27 cellular contexts compared by ENCODE assay signal in the genomic region with DNA sequence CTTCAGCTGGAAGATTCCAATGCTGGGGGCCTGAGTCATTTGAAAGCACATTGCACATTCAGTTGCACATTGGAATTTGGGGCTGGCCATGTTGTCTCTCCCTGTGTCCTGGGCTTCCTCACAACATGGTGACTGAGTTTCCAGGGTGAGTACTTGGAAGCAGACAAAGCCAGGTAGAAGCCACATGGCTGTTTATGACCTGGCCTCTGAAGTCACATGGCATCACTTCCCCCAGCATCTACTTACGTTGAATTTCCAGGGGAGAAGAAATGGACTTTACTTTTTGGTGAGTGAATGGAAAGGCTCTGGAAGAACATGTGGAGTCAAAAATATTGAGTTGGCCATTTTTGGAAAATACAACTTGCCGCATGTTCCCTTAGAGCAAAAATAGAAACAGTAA.
"Had no signal": no experiment of that assay in that cellular context is flagged by ENCODE, and none has a peak within 500 bp of the region (broad histone marks: within the 10 kb centered on the region; RNA-seq: fewer than 3 reads in every experiment).

No MANE protein-coding gene starts in this region.

- H3K27me3 ChIP-seq: colonic mucosa, esophagus squamous epithelium, foreskin keratinocyte, gastrocnemius medialis had no signal

- H3K4me1 ChIP-seq: colonic mucosa, esophagus squamous epithelium, foreskin keratinocyte, gastrocnemius medialis, gastroesophageal sphincter, heart left ventricle had no signal

- H3K27ac ChIP-seq: colonic mucosa, coronary artery, dorsolateral prefrontal cortex, epithelial cell of prostate, esophagus muscularis mucosa, esophagus squamous epithelium, foreskin keratinocyte, gastrocnemius medialis, gastroesophageal sphincter, heart left ventricle had no signal

- H3K4me3 ChIP-seq: colonic mucosa, coronary artery, dorsolateral prefrontal cortex, esophagus muscularis mucosa, esophagus squamous epithelium, gastrocnemius medialis, gastroesophageal sphincter, heart left ventricle had no signal

- H3K36me3 ChIP-seq: colonic mucosa, esophagus muscularis mucosa, esophagus squamous epithelium, gastrocnemius medialis, gastroesophageal sphincter, heart left ventricle had no signal

- FAIRE-seq: colon, endometrium, endothelial cell of umbilical vein, frontal cortex had no signal

- H3K9me3 ChIP-seq: colonic mucosa, gastrocnemius medialis had no signal

- ATAC-seq: effector memory CD8-positive, alpha-beta T cell; esophagus mucosa; foreskin keratinocyte; gastrocnemius medialis; gastroesophageal sphincter; heart left ventricle had no signal

- DNase-seq: colonic mucosa; cortex of kidney; dermis blood vessel endothelial cell; dorsolateral prefrontal cortex; effector CD4-positive, alpha-beta T cell; effector CD8-positive, alpha-beta T cell; effector memory CD4-positive, alpha-beta T cell; effector memory CD8-positive, alpha-beta T cell; endodermal cell; erythroblast; esophagus squamous epithelium; foreskin fibroblast; foreskin keratinocyte; foreskin melanocyte; gastrocnemius medialis; glutamatergic neuron; head of caudate nucleus; heart left ventricle had no signal
